ENCODE assay signal across 8 cellular contexts in genomic region chr22:50731811-50732624, GRCh38. TPM values are rescaled to one million over a fixed set of nuclear protein-coding genes. Genes with fewer than 3 reads are reported as not detected.
DNase-seq lines count a peak whose midpoint lies in the region; ATAC-seq, FAIRE-seq and TF ChIP-seq lines count a peak whose summit lies in the region.

No MANE protein-coding gene starts in this region.

- no peak for FAIRE-seq in frontal cortex (lab: Jason Lieb, UNC)

- H3K4me1 Mint-ChIP-seq in activated T-helper 17 cell treated with anti-CD3 and anti-CD28 coated beads, Interleukin-2, amount 50 U/mL, for 72 hours = no peaks in the 10 kb centered on the region

- peak; percentile 41 to 77 (median 70) for TF ChIP-seq CTCF in Peyer's patch (IDR thresholded peaks at IDR 0.05)

- no peak overlapping the region for H3K4me3 Mint-ChIP-seq in activated T-helper 17 cell treated with anti-CD3 and anti-CD28 coated beads, Interleukin-2, amount 50 U/mL, for 72 hours

- H3K4me1 ChIP-seq in Peyer's patch = peaks cover 0 to 8% (median 2%) of the 10 kb centered on the region in 4 donors

- no peaks in the 10 kb centered on the region for H3K9me3 Mint-ChIP-seq in activated T-helper 17 cell treated with anti-CD3 and anti-CD28 coated beads, Interleukin-2, amount 50 U/mL, for 72 hours

- ATAC-seq in activated T-helper 17 cell treated with anti-CD3 and anti-CD28 coated beads, Interleukin-2, amount 50 U/mL, for 72 hours (replicated peaks) = peak; percentile 94
- no peak for ATAC-seq in GM18868 (IDR thresholded peaks at IDR 0.05; ENCODE audit: unreplicated experiment)

- no peak overlapping the region for H3K27ac Mint-ChIP-seq in activated T-helper 17 cell treated with anti-CD3 and anti-CD28 coated beads, Interleukin-2, amount 50 U/mL, for 72 hours

- H3K36me3 ChIP-seq in Peyer's patch = no peaks in the 10 kb centered on the region

- H3K36me3 Mint-ChIP-seq in activated T-helper 17 cell treated with anti-CD3 and anti-CD28 coated beads, Interleukin-2, amount 50 U/mL, for 72 hours (ENCODE audit: low read depth) = no peaks in the 10 kb centered on the region

- no peaks in the 10 kb centered on the region for H3K27me3 ChIP-seq in Peyer's patch

- no peak overlapping the region for H3K27ac ChIP-seq in Peyer's patch

- no peaks in the 10 kb centered on the region for H3K27me3 Mint-ChIP-seq in activated T-helper 17 cell treated with anti-CD3 and anti-CD28 coated beads, Interleukin-2, amount 50 U/mL, for 72 hours

- H3K9me3 ChIP-seq in Peyer's patch = no peaks in the 10 kb centered on the region

- DNase-seq in A172 (ENCODE audit: low spot score) (peak; percentile 11), GM19240 (ENCODE audit: insufficient read length, low spot score) (peak; percentile 66), Peyer's patch (peak in 2 of 3 donors; percentile 68), frontal cortex (ENCODE audit: low spot score in 2 of 2) (peak; percentile 73 to 78), putamen (ENCODE audit: low spot score) (peak; percentile 66), cerebellar nuclear complex (lab: John Stamatoyannopoulos, UW) (no peak)

- no peak overlapping the region for H3K4me3 ChIP-seq in Peyer's patch

- no peak for TF ChIP-seq POLR2A in Peyer's patch (IDR thresholded peaks at IDR 0.05)

RNA-seq across cellular contexts. Expression of gene ACR, which starts 6.0 kb away (rescaled TPM):
- total RNA-seq in A172 (2014; rRNA removed; shearing (Covaris generic)) = not detected in 2 replicates
- total RNA-seq in Peyer's patch (not detected), frontal cortex (not detected)
- total RNA-seq in activated T-helper 17 cell treated with anti-CD3 and anti-CD28 coated beads, Interleukin-2, amount 50 U/mL, for 72 hours = not detected

RNA-seq across cellular contexts. Expression of gene RABL2B, which starts 51.4 kb away (rescaled TPM):
- total RNA-seq in A172 (2014; rRNA removed; shearing (Covaris generic)) = 11.3 and 13.2 TPM in 2 replicates
- total RNA-seq in Peyer's patch (10 to 100 TPM; 10.2 to 41.3 (median 27.7) TPM), frontal cortex (14.7 TPM)
- total RNA-seq in activated T-helper 17 cell treated with anti-CD3 and anti-CD28 coated beads, Interleukin-2, amount 50 U/mL, for 72 hours = 10 to 100 TPM; 17.6 to 20.1 TPM

RNA-seq across cellular contexts. Expression of gene SHANK3, which starts 59.4 kb away (rescaled TPM):
- total RNA-seq in A172 (2014; rRNA removed; shearing (Covaris generic)) = 0.84 and 0.98 TPM in 2 replicates
- total RNA-seq in Peyer's patch (10 to 100 TPM in 2 of 4 donors, 1 to 10 TPM in 2; 2.8 to 36.3 (median 10.8) TPM), frontal cortex (4.1 TPM)
- total RNA-seq in activated T-helper 17 cell treated with anti-CD3 and anti-CD28 coated beads, Interleukin-2, amount 50 U/mL, for 72 hours = under 1 TPM in 1 of 2 donors, not detected in 1; 0.19 TPM

Comparison
In these comparisons a context has a peak if more than half of its experiments do, and no peak if none do; other contexts are left out.
1. DNase-seq: peak in A172 (single experiment), GM19240 (single experiment), Peyer's patch (2 of 3), frontal cortex (2 of 2) and putamen (single experiment); none in cerebellar nuclear complex (0 of 2).